Comparison of ENCODE assay signal across 34 cellular contexts in the genomic region with DNA sequence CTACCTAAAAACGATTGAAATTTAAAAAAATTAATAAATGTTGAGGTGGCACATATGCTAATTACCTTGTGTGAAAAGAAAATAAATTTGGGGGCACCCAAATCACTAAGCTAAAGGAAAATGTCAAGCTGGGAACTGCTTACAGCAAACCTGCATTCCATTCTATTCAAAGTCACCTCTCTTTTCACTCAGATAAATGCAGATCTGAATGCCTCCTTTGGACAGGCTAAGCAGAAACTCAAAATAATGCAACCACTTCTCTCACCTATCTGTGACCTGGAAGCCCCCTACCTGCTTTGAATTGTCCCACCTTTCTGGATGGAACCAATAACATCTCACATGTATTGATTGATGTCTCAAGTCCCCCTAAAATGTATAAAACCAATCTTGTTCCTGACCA.
"Had no signal": no experiment of that assay in that cellular context is flagged by ENCODE, and none has a peak within 500 bp of the region (broad histone marks: within the 10 kb centered on the region; RNA-seq: fewer than 3 reads in every experiment).

No MANE protein-coding gene starts in this region.

- H3K27me3 ChIP-seq: adrenal gland had no signal

- H3K4me1 Mint-ChIP-seq: activated CD4-positive, alpha-beta T cell treated with anti-CD3 and anti-CD28 coated beads for 36 hours; activated naive CD8-positive, alpha-beta T cell treated with anti-CD3 and anti-CD28 coated beads for 36 hours; activated T-helper 17 cell treated with anti-CD3 and anti-CD28 coated beads, Interleukin-2, amount 50 U/mL, for 72 hours; brain had no signal

- H3K9me3 ChIP-seq: adrenal gland had no signal

- H3K36me3 Mint-ChIP-seq: activated CD4-positive, alpha-beta memory T cell treated with anti-CD3 and anti-CD28 coated beads for 36 hours; activated naive CD8-positive, alpha-beta T cell treated with anti-CD3 and anti-CD28 coated beads for 36 hours; brain had no signal

- H3K4me3 ChIP-seq: adrenal gland had no signal

- H3K27me3 Mint-ChIP-seq: activated CD4-positive, alpha-beta memory T cell treated with anti-CD3 and anti-CD28 coated beads for 36 hours; activated CD4-positive, alpha-beta T cell treated with anti-CD3 and anti-CD28 coated beads for 36 hours; activated CD8-positive, alpha-beta T cell treated with anti-CD3 and anti-CD28 coated beads for 36 hours; activated naive CD8-positive, alpha-beta T cell treated with anti-CD3 and anti-CD28 coated beads for 36 hours; activated T-helper 17 cell treated with anti-CD3 and anti-CD28 coated beads, Interleukin-2, amount 50 U/mL, for 72 hours had no signal

- H3K36me3 ChIP-seq: adrenal gland had no signal

- H3K4me3 Mint-ChIP-seq: activated CD4-positive, alpha-beta memory T cell treated with anti-CD3 and anti-CD28 coated beads for 36 hours; activated CD4-positive, alpha-beta T cell treated with anti-CD3 and anti-CD28 coated beads for 36 hours; activated CD8-positive, alpha-beta T cell treated with anti-CD3 and anti-CD28 coated beads for 36 hours; activated naive CD4-positive, alpha-beta T cell treated with anti-CD3 and anti-CD28 coated beads for 36 hours; activated naive CD8-positive, alpha-beta T cell treated with anti-CD3 and anti-CD28 coated beads for 36 hours; activated T-cell treated with anti-CD3 and anti-CD28 coated beads, Interleukin-2, amount 50 U/mL, for 4 hours; activated T-cell treated with anti-CD3 and anti-CD28 coated beads, Interleukin-2, amount 50 U/mL, for 72 hours; activated T-helper 1 cell treated with anti-CD3 and anti-CD28 coated beads, Interleukin-12 subunit alpha, Interleukin-12 subunit beta, Interleukin-2, Interleukin-4 antibody, amounts not matched to agents 30 ng/mL and 10 ng/mL and 1 ng/mL, durations not matched to agents 14 hours and 24 hours and 36 hours; activated T-helper 17 cell treated with anti-CD3 and anti-CD28 coated beads, Interleukin-2, amount 50 U/mL, for 72 hours; brain; T-helper 1 cell treated with Interleukin-12 subunit alpha and Interleukin-12 subunit beta and Interleukin-4 antibody, amounts not matched to agents 30 μg/mL and 1 μg/mL, for 36 hours; T-helper 2 cell treated with Interferon-gamma antibody and Interleukin-4, amounts not matched to agents 5 μg/mL and 100 μg/mL, for 36 hours had no signal

- H3K27ac ChIP-seq: adrenal gland, VCaP had no signal

- DNase-seq: activated CD4-positive, alpha-beta memory T cell treated with anti-CD3 and anti-CD28 coated beads for 36 hours; activated CD4-positive, alpha-beta T cell treated with anti-CD3 and anti-CD28 coated beads for 1 hour; activated CD4-positive, alpha-beta T cell treated with anti-CD3 and anti-CD28 coated beads for 36 hours; activated CD4-positive, alpha-beta T cell treated with anti-CD3 and anti-CD28 coated beads for 48 hours; activated CD4-positive, alpha-beta T cell treated with anti-CD3 and anti-CD28 coated beads, Interleukin-2, amount 50 U/mL, for 1 hour; activated CD4-positive, alpha-beta T cell treated with anti-CD3 and anti-CD28 coated beads, Interleukin-2, amount 50 U/mL, for 4 hours; activated CD4-positive, CD25-positive, alpha-beta regulatory T cell; activated CD8-positive, alpha-beta memory T cell treated with anti-CD3 and anti-CD28 coated beads, Interleukin-2, amount 50 U/mL, for 4 hours; activated CD8-positive, alpha-beta T cell treated with anti-CD3 and anti-CD28 coated beads for 36 hours; activated effector memory CD4-positive, alpha-beta T cell treated with anti-CD3 and anti-CD28 coated beads, Interleukin-2, amount 50 U/mL, for 16 hours; activated gamma-delta T cell treated with Interleukin-2 at 50 U/mL for 16 hours; activated naive CD4-positive, alpha-beta T cell; activated naive CD4-positive, alpha-beta T cell treated with anti-CD3 and anti-CD28 coated beads for 36 hours; activated naive CD4-positive, alpha-beta T cell treated with anti-CD3 and anti-CD28 coated beads, Interleukin-2, amount 50 U/mL, for 16 hours; activated naive CD8-positive, alpha-beta T cell treated with anti-CD3 and anti-CD28 coated beads for 36 hours; activated T-cell treated with anti-CD3 and anti-CD28 coated beads for 4 hours; activated T-cell treated with anti-CD3 and anti-CD28 coated beads, Interleukin-2, amount 50 U/mL, for 1 hour; activated T-cell treated with anti-CD3 and anti-CD28 coated beads, Interleukin-2, amount 50 U/mL, for 4 hours; activated T-cell treated with anti-CD3 and anti-CD28 coated beads, Interleukin-2, amount 50 U/mL, for 72 hours; adrenal gland; amniotic stem cell; aorta; central memory CD4-positive, alpha-beta T cell; SW 1271; T-helper 1 cell; T-helper 2 cell; T-helper 9 cell had no signal

- H3K4me1 ChIP-seq: adrenal gland had no signal

- H3K27ac Mint-ChIP-seq: activated CD4-positive, alpha-beta memory T cell treated with anti-CD3 and anti-CD28 coated beads for 36 hours; activated CD4-positive, alpha-beta T cell treated with anti-CD3 and anti-CD28 coated beads for 36 hours; activated CD8-positive, alpha-beta T cell treated with anti-CD3 and anti-CD28 coated beads for 36 hours; activated naive CD4-positive, alpha-beta T cell treated with anti-CD3 and anti-CD28 coated beads for 36 hours; activated naive CD4-positive, alpha-beta T cell treated with anti-CD3 and anti-CD28 coated beads, Interleukin-2, amount 50 U/mL, for 72 hours; activated naive CD8-positive, alpha-beta T cell treated with anti-CD3 and anti-CD28 coated beads for 36 hours; activated T-cell treated with anti-CD3 and anti-CD28 coated beads, Interleukin-2, amount 50 U/mL, for 72 hours; activated T-helper 1 cell treated with anti-CD3 and anti-CD28 coated beads, Interleukin-12 subunit alpha, Interleukin-12 subunit beta, Interleukin-2, Interleukin-4 antibody, amounts not matched to agents 30 ng/mL and 10 ng/mL and 1 ng/mL, durations not matched to agents 14 hours and 24 hours and 36 hours; activated T-helper 17 cell treated with anti-CD3 and anti-CD28 coated beads, Interleukin-2, amount 50 U/mL, for 72 hours; brain; T-helper 1 cell treated with Interleukin-12 subunit alpha and Interleukin-12 subunit beta and Interleukin-4 antibody, amounts not matched to agents 30 μg/mL and 1 μg/mL, for 36 hours; T-helper 2 cell treated with Interferon-gamma antibody and Interleukin-4, amounts not matched to agents 5 μg/mL and 100 μg/mL, for 36 hours had no signal
